Comparison of ENCODE assay signal across 30 cellular contexts in the genomic region with DNA sequence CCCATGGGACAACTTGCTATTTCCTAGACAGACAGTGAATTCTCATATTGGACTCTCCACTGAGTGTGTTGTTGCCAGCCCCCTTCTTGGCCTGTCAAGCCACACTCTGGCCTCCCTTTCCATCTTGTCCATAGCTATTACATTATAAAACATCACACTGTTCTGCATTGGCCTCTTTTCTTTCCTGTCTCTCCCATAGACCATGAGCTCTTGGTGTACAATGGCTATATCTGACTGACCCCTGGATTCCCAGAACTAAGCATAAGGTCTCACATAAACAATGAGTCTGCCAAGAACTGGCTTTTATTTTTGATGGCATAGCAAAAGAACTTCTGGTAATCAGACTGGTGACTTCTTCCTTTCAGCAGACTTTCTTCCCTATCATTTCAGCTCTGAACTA.
"Had no signal": no experiment of that assay in that cellular context is flagged by ENCODE, and none has a peak within 500 bp of the region (broad histone marks: within the 10 kb centered on the region; RNA-seq: fewer than 3 reads in every experiment).

No MANE protein-coding gene starts in this region.

- H3K9me3 ChIP-seq: ascending aorta, esophagus squamous epithelium, neutrophil, spleen, suprapubic skin, tibial nerve had no signal

- H3K36me3 Mint-ChIP-seq: activated CD4-positive, alpha-beta memory T cell treated with anti-CD3 and anti-CD28 coated beads for 36 hours; activated naive CD4-positive, alpha-beta T cell treated with anti-CD3 and anti-CD28 coated beads, Interleukin-2, amount 10 ng/mL, durations not matched to agents 7 days and 5 days; activated naive CD8-positive, alpha-beta T cell treated with anti-CD3 and anti-CD28 coated beads, Interleukin-2, amount 10 ng/mL, durations not matched to agents 7 days and 5 days; brain; natural killer cell had no signal

- ATAC-seq: natural killer cell had no signal

- H3K4me3 ChIP-seq: ascending aorta, cardiac muscle cell, esophagus squamous epithelium, hepatocyte, lung, SK-N-MC, spleen, suprapubic skin, tibial nerve had no signal

- H3K4me1 ChIP-seq: ascending aorta, spleen, suprapubic skin had no signal

- H3K27me3 Mint-ChIP-seq: activated CD4-positive, alpha-beta memory T cell treated with anti-CD3 and anti-CD28 coated beads for 36 hours; progenitor cell of endocrine pancreas had no signal

- H3K4me3 Mint-ChIP-seq: activated CD4-positive, alpha-beta memory T cell treated with anti-CD3 and anti-CD28 coated beads for 36 hours; activated naive CD4-positive, alpha-beta T cell treated with anti-CD3 and anti-CD28 coated beads, Interleukin-2, amount 10 ng/mL, durations not matched to agents 7 days and 5 days; activated naive CD8-positive, alpha-beta T cell treated with anti-CD3 and anti-CD28 coated beads, Interleukin-2, amount 10 ng/mL, durations not matched to agents 7 days and 5 days; activated T-helper 1 cell treated with anti-CD3 and anti-CD28 coated beads, Interleukin-12 subunit alpha, Interleukin-12 subunit beta, Interleukin-2, Interleukin-4 antibody, amounts not matched to agents 30 ng/mL and 10 ng/mL and 1 ng/mL, durations not matched to agents 14 hours and 24 hours and 36 hours; brain; natural killer cell had no signal

- H3K36me3 ChIP-seq: ascending aorta, cardiac muscle cell, esophagus squamous epithelium, neutrophil, spleen, suprapubic skin, tibial nerve had no signal

- DNase-seq: activated CD4-positive, alpha-beta memory T cell treated with anti-CD3 and anti-CD28 coated beads for 36 hours; activated CD4-positive, alpha-beta T cell treated with anti-CD3 and anti-CD28 coated beads for 4 hours; activated CD8-positive, alpha-beta memory T cell treated with anti-CD3 and anti-CD28 coated beads, Interleukin-2, amount 50 U/mL, for 4 hours; activated effector memory CD4-positive, alpha-beta T cell treated with anti-CD3 and anti-CD28 coated beads, Interleukin-2, amount 50 U/mL, for 16 hours; activated naive CD4-positive, alpha-beta T cell treated with anti-CD3 and anti-CD28 coated beads, Interleukin-2, amount 10 ng/mL, durations not matched to agents 7 days and 5 days; activated naive CD8-positive, alpha-beta T cell treated with anti-CD3 and anti-CD28 coated beads, Interleukin-2, amount 10 ng/mL, durations not matched to agents 7 days and 5 days; activated T-cell treated with anti-CD3 and anti-CD28 coated beads, Interleukin-2, amount 50 U/mL, for 1 hour; cortex of kidney; effector CD4-positive, alpha-beta T cell; esophagus squamous epithelium; left cardiac atrium; mesendoderm; natural killer cell; retina; spleen; stimulated activated naive CD4-positive, alpha-beta T cell; T-helper 9 cell had no signal

- H3K27ac Mint-ChIP-seq: activated CD4-positive, alpha-beta memory T cell treated with anti-CD3 and anti-CD28 coated beads for 36 hours; activated naive CD4-positive, alpha-beta T cell treated with anti-CD3 and anti-CD28 coated beads, Interleukin-2, amount 10 ng/mL, durations not matched to agents 7 days and 5 days; activated naive CD8-positive, alpha-beta T cell treated with anti-CD3 and anti-CD28 coated beads, Interleukin-2, amount 10 ng/mL, durations not matched to agents 7 days and 5 days; activated T-helper 1 cell treated with anti-CD3 and anti-CD28 coated beads, Interleukin-12 subunit alpha, Interleukin-12 subunit beta, Interleukin-2, Interleukin-4 antibody, amounts not matched to agents 30 ng/mL and 10 ng/mL and 1 ng/mL, durations not matched to agents 14 hours and 24 hours and 36 hours; brain; natural killer cell; progenitor cell of endocrine pancreas had no signal

- H3K9me3 Mint-ChIP-seq: activated CD4-positive, alpha-beta memory T cell treated with anti-CD3 and anti-CD28 coated beads for 36 hours; activated naive CD4-positive, alpha-beta T cell treated with anti-CD3 and anti-CD28 coated beads, Interleukin-2, amount 10 ng/mL, durations not matched to agents 7 days and 5 days; activated naive CD8-positive, alpha-beta T cell treated with anti-CD3 and anti-CD28 coated beads, Interleukin-2, amount 10 ng/mL, durations not matched to agents 7 days and 5 days; activated T-helper 1 cell treated with anti-CD3 and anti-CD28 coated beads, Interleukin-12 subunit alpha, Interleukin-12 subunit beta, Interleukin-2, Interleukin-4 antibody, amounts not matched to agents 30 ng/mL and 10 ng/mL and 1 ng/mL, durations not matched to agents 14 hours and 24 hours and 36 hours; natural killer cell had no signal

- H3K27me3 ChIP-seq: ascending aorta, cardiac muscle cell, esophagus squamous epithelium, hepatocyte, neutrophil, suprapubic skin, tibial nerve had no signal

- H3K4me1 Mint-ChIP-seq: activated naive CD4-positive, alpha-beta T cell treated with anti-CD3 and anti-CD28 coated beads, Interleukin-2, amount 10 ng/mL, durations not matched to agents 7 days and 5 days; activated naive CD8-positive, alpha-beta T cell treated with anti-CD3 and anti-CD28 coated beads, Interleukin-2, amount 10 ng/mL, durations not matched to agents 7 days and 5 days; natural killer cell had no signal

- H3K27ac ChIP-seq: ascending aorta, cardiac muscle cell, epithelial cell of prostate, hepatocyte, neutrophil, SK-N-MC, suprapubic skin, VCaP had no signal
